1 cellular context compared by ENCODE assay signal in the genomic region with DNA sequence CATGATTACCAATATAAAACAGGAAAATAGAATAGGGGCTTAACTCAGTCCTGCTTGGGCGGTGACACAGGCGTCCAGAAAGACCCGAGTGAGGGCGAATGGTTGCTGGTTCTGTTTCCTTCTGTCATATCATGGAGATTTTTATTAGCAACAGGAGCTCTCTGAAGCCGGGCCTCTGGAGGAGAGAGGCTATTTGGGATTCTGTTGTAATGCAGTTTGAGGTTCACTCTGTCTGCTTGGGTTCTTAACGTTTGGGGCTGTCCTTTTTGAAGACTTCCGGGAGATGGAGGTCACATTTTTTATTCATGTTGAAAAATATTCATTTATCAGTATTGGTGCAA.
TF ChIP-seq lines count a peak whose summit lies in the region.

No MANE protein-coding gene starts in this region.

TF ChIP-seq in GM23338, 12 proteins besides CTCF, POLR2A, EP300 and RAD21 (continued from another document):
- TF ChIP-seq ZNF462 (CRISPR knock-in tag; IDR thresholded peaks at IDR 0.05) (no peak), ZNF114 (CRISPR knock-in tag; IDR thresholded peaks at IDR 0.05) (no peak)
